18 cellular contexts compared by ENCODE assay signal in the genomic region with DNA sequence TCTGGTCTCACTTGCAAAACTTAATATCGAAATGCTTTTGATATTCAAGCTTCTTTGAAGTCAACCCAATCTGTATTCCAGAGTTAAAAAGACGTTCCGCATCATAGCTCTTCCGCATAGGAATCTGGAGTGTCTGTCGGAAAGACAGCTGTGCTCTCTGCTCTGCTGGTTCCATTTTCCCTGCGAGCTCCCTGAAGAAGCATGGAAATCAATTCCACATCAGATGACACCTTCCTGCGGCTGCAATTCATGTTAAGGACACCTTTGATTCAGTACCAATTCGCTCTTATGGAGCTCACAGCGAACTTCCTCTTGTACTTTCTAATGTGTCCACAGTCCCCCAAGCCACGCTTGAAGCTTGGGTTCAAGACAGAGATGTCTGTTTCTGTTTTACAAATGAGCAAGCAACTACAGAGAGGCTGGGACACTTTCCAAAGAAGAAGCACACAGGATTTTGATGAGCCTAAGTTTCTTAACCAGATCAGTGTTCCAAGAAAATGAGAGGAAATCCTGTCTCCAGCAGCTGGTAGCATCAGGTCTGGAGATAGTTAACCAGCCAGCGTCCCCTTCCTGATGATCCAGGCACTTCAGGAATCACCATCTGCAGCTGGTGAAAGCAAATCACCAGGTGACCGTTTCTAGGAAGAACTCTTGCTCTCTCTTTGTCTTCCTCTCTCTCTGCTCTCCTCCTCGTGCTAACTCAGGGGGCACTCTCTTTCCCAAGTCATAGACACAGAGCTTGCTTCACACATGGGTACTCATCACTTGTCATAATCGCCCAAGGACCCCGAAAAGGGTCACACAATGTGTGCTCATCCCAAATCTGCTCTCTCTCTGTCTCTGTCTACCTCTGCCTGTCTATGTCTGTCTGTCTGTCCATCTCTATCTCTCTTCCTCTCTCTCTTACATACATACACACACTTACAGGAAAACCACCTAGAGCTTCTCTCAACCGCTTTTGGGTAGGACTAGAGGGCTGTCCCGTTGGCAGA.
DNase-seq lines count a peak whose midpoint lies in the region; ATAC-seq and TF ChIP-seq lines count a peak whose summit lies in the region.
"Had no signal": no experiment of that assay in that cellular context is flagged by ENCODE, and none has a peak within 500 bp of the region (broad histone marks: within the 10 kb centered on the region; RNA-seq: fewer than 3 reads in every experiment).

No MANE protein-coding gene starts in this region.

- TF ChIP-seq CTCF in HFF-Myc (IDR thresholded peaks at IDR 0.05; ENCODE audit: low read depth, low read length, missing control alignments) (peak; percentile 14), esophagus muscularis mucosa (IDR thresholded peaks at IDR 0.05) (no peak), RWPE1 (conservative IDR thresholded peaks at IDR 0.05; ENCODE audit: low read depth) (no peak)

- 48% methylated on average over 17 of the region's 17 CpGs for WGBS in esophagus muscularis mucosa

- no peak for ATAC-seq in HG03442 (IDR thresholded peaks at IDR 0.05; ENCODE audit: unreplicated experiment)
- ATAC-seq: activated CD8-positive, alpha-beta T cell treated with anti-CD3 and anti-CD28 coated beads for 36 hours; heart left ventricle; T-helper 17 cell had no signal

- H3K4me1 ChIP-seq in esophagus muscularis mucosa = peaks cover 0 to 9% (median 0%) of the 10 kb centered on the region in 4 donors
- H3K4me1 ChIP-seq: Caco-2 had no signal

- no peaks in the 10 kb centered on the region for H3K36me3 Mint-ChIP-seq in activated CD4-positive, alpha-beta memory T cell treated with anti-CD3 and anti-CD28 coated beads, Interleukin-2, amount 10 ng/mL, durations not matched to agents 7 days and 5 days (ENCODE audit: low read depth)
- no peaks in the 10 kb centered on the region for H3K36me3 Mint-ChIP-seq in activated CD4-positive, alpha-beta memory T cell treated with anti-CD3 and anti-CD28 coated beads for 36 hours
- H3K36me3 Mint-ChIP-seq: naive B cell had no signal

- no peak overlapping the region for H3K4me3 ChIP-seq in HFF-Myc (replicated peaks; ENCODE audit: low read depth, low read length)
- no peak overlapping the region for H3K4me3 ChIP-seq in esophagus muscularis mucosa
- H3K4me3 ChIP-seq: heart left ventricle had no signal

- peak; percentile 2 for DNase-seq in activated CD4-positive, alpha-beta memory T cell treated with anti-CD3 and anti-CD28 coated beads, Interleukin-2, amount 10 ng/mL, durations not matched to agents 7 days and 5 days
- DNase-seq in activated CD4-positive, alpha-beta memory T cell treated with anti-CD3 and anti-CD28 coated beads for 36 hours = no peak
- DNase-seq in HFF-Myc (ENCODE audit: extremely low read depth, low read depth) (no peak), esophagus muscularis mucosa (ENCODE audit: extremely low spot score) (peak; percentile 86), RWPE1 (ENCODE audit: low spot score) (no peak), NCI-H526 treated with DMSO at 0.1 percent for 48 hours (lab: John Stamatoyannopoulos, UW) (no peak)
- peak; percentile 5 for DNase-seq in stimulated activated CD8-positive, alpha-beta memory T cell treated with anti-CD3 and anti-CD28 coated beads, Interleukin-4, amount 100 ng/mL, for 48 hours
- DNase-seq: activated CD8-positive, alpha-beta T cell treated with anti-CD3 and anti-CD28 coated beads for 36 hours; Caco-2; esophagus squamous epithelium; heart left ventricle; Kasumi-1; mammary epithelial cell; naive B cell; NCI-H1105 treated with DMSO at 0.1 percent for 48 hours; stimulated activated CD4-positive, alpha-beta T cell treated with anti-CD3 and anti-CD28 coated beads, Interleukin-2, amount 100 ng/mL, for 24 hours; T-helper 17 cell had no signal

- no peaks in the 10 kb centered on the region for H3K4me1 Mint-ChIP-seq in activated CD4-positive, alpha-beta memory T cell treated with anti-CD3 and anti-CD28 coated beads, Interleukin-2, amount 10 ng/mL, durations not matched to agents 7 days and 5 days
- H3K4me1 Mint-ChIP-seq in activated CD4-positive, alpha-beta memory T cell treated with anti-CD3 and anti-CD28 coated beads for 36 hours (ENCODE audit: low read depth) = no peaks in the 10 kb centered on the region
- H3K4me1 Mint-ChIP-seq: T-helper 17 cell had no signal

- H3K9me3 ChIP-seq in esophagus muscularis mucosa = peaks cover 0 to 3% (median 0%) of the 10 kb centered on the region in 4 donors
- H3K9me3 ChIP-seq: esophagus squamous epithelium had no signal

- CTCF ChIA-PET in activated CD4-positive, alpha-beta memory T cell treated with anti-CD3 and anti-CD28 coated beads, Interleukin-2, amount 10 ng/mL, durations not matched to agents 7 days and 5 days (lab: Charles Lee) = interaction anchor here (0.8 kb wide), 1 partner anchor 297 kb away, joined by 4 read pairs; no protein-coding TSS in a partner anchor
- CTCF ChIA-PET in activated CD4-positive, alpha-beta memory T cell treated with anti-CD3 and anti-CD28 coated beads for 36 hours (lab: Charles Lee) = no interaction called here
- CTCF ChIA-PET in RWPE1 (lab: Yijun Ruan, JAX) = no interaction called here

- no peak for TF ChIP-seq EP300 in esophagus muscularis mucosa (IDR thresholded peaks at IDR 0.05)

- peaks cover 30% of the 10 kb centered on the region for H3K27me3 Mint-ChIP-seq in activated CD4-positive, alpha-beta memory T cell treated with anti-CD3 and anti-CD28 coated beads, Interleukin-2, amount 10 ng/mL, durations not matched to agents 7 days and 5 days
- peaks cover 11% of the 10 kb centered on the region for H3K27me3 Mint-ChIP-seq in activated CD4-positive, alpha-beta memory T cell treated with anti-CD3 and anti-CD28 coated beads for 36 hours

- H3K27me3 ChIP-seq in esophagus muscularis mucosa = no peaks in the 10 kb centered on the region
- H3K27me3 ChIP-seq: esophagus squamous epithelium, heart left ventricle had no signal

- H3K27ac ChIP-seq in esophagus muscularis mucosa (replicated peaks in 1 of 4) (no peak overlapping the region), RWPE1 (no peak overlapping the region)
- H3K27ac ChIP-seq: esophagus squamous epithelium, heart left ventricle had no signal

- H3K4me3 Mint-ChIP-seq in activated CD4-positive, alpha-beta memory T cell treated with anti-CD3 and anti-CD28 coated beads, Interleukin-2, amount 10 ng/mL, durations not matched to agents 7 days and 5 days = no peak overlapping the region
- H3K4me3 Mint-ChIP-seq in activated CD4-positive, alpha-beta memory T cell treated with anti-CD3 and anti-CD28 coated beads for 36 hours = no peak overlapping the region
- H3K4me3 Mint-ChIP-seq: activated CD8-positive, alpha-beta T cell treated with anti-CD3 and anti-CD28 coated beads for 36 hours; naive B cell; T-helper 17 cell had no signal

- POLR2A ChIA-PET in activated CD4-positive, alpha-beta memory T cell treated with anti-CD3 and anti-CD28 coated beads, Interleukin-2, amount 10 ng/mL, durations not matched to agents 7 days and 5 days (lab: Charles Lee) = no interaction called here
- POLR2A ChIA-PET in activated CD4-positive, alpha-beta memory T cell treated with anti-CD3 and anti-CD28 coated beads for 36 hours (lab: Charles Lee) = no interaction called here
- POLR2A ChIA-PET in RWPE1 (lab: Yijun Ruan, JAX; ENCODE audit: low non-redundant PET) = no interaction called here

- intact Hi-C loops in activated CD4-positive, alpha-beta memory T cell treated with anti-CD3 and anti-CD28 coated beads for 36 hours (cut with micrococcal nuclease) = no loop called here
- intact Hi-C loops in esophagus muscularis mucosa (cut with DNase I) = no loop called here

- H3K27ac Mint-ChIP-seq in activated CD4-positive, alpha-beta memory T cell treated with anti-CD3 and anti-CD28 coated beads, Interleukin-2, amount 10 ng/mL, durations not matched to agents 7 days and 5 days = no peak overlapping the region
- H3K27ac Mint-ChIP-seq in activated CD4-positive, alpha-beta memory T cell treated with anti-CD3 and anti-CD28 coated beads for 36 hours = no peak overlapping the region
- H3K27ac Mint-ChIP-seq: activated CD8-positive, alpha-beta T cell treated with anti-CD3 and anti-CD28 coated beads for 36 hours; T-helper 17 cell had no signal

- no peak for TF ChIP-seq POLR2A in esophagus muscularis mucosa (IDR thresholded peaks at IDR 0.05; ENCODE audit: low read depth)

- H3K36me3 ChIP-seq in esophagus muscularis mucosa = no peaks in the 10 kb centered on the region
- H3K36me3 ChIP-seq: esophagus squamous epithelium, heart left ventricle had no signal

- no peaks in the 10 kb centered on the region for H3K9me3 Mint-ChIP-seq in activated CD4-positive, alpha-beta memory T cell treated with anti-CD3 and anti-CD28 coated beads, Interleukin-2, amount 10 ng/mL, durations not matched to agents 7 days and 5 days
- H3K9me3 Mint-ChIP-seq in activated CD4-positive, alpha-beta memory T cell treated with anti-CD3 and anti-CD28 coated beads for 36 hours = peaks cover 4% of the 10 kb centered on the region
- H3K9me3 Mint-ChIP-seq: activated CD8-positive, alpha-beta T cell treated with anti-CD3 and anti-CD28 coated beads for 36 hours; naive B cell had no signal

Comparison
In these comparisons a context has a peak if more than half of its experiments do, and no peak if none do; other contexts are left out.
1. DNase-seq: peak in activated CD4-positive, alpha-beta memory T cell treated with anti-CD3 and anti-CD28 coated beads, Interleukin-2, amount 10 ng/mL, durations not matched to agents 7 days and 5 days (single experiment), esophagus muscularis mucosa (single experiment) and stimulated activated CD8-positive, alpha-beta memory T cell treated with anti-CD3 and anti-CD28 coated beads, Interleukin-4, amount 100 ng/mL, for 48 hours (single experiment); none in activated CD4-positive, alpha-beta memory T cell treated with anti-CD3 and anti-CD28 coated beads for 36 hours (single experiment), HFF-Myc (single experiment), RWPE1 (single experiment) and NCI-H526 treated with DMSO at 0.1 percent for 48 hours (single experiment).